ENCODE assay signal across 18 cellular contexts in the genomic region with DNA sequence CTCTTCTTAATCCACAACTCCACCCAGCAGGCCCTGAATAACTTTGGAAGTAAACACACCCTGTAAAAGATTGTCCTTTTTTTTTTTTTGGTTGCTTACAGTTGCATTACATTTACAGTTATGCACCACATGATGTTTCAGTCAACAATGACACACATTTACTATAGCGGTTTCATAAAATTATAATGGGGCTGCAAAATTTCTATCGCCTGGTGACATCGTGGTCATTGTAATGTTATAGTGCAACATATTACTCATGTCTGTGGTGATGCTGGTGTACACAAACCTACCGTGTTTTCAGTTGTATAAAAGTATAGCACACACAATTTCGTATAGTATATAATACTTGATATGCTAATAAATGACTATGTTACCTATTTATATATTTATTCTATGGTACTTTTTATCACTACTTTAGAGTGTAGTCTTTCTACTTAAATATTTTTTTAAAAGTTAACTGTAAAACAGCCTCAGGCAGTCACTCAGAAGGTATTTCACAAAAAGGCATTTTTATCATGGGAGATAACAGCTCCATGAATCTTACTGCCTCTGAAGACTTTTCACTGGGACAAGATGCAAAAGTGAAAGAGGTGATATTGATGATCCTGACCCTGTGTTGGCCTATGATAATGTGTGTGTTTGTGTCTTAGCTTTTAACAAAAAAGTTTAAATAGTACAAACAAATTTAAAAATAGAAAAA.
"Had no signal": no experiment of that assay in that cellular context is flagged by ENCODE, and none has a peak within 500 bp of the region (broad histone marks: within the 10 kb centered on the region; RNA-seq: fewer than 3 reads in every experiment).

No MANE protein-coding gene starts in this region.

- H3K27ac ChIP-seq: coronary artery, gastrocnemius medialis, heart right ventricle, pancreas, psoas muscle, right lobe of liver, tibial artery, upper lobe of right lung, vagina had no signal

- H3K4me3 ChIP-seq: coronary artery, gastrocnemius medialis, heart right ventricle, pancreas, psoas muscle, right lobe of liver, tibial artery, upper lobe of right lung, vagina had no signal

- H3K9me3 ChIP-seq: gastrocnemius medialis, heart right ventricle, pancreas, psoas muscle, right lobe of liver, tibial artery, upper lobe of right lung, vagina had no signal

- DNase-seq: effector CD4-positive, alpha-beta T cell; endodermal cell; gastrocnemius medialis; heart right ventricle; hypothalamus; kidney glomerular epithelial cell; occipital lobe; pancreas; psoas muscle; retina; right lobe of liver; stimulated activated CD4-positive, alpha-beta T cell treated with anti-CD3 and anti-CD28 coated beads, Interleukin-15, amount 100 ng/mL, for 24 hours; stimulated activated CD4-positive, alpha-beta T cell treated with anti-CD3 and anti-CD28 coated beads, Interleukin-1b, Interleukin-23, amount 100 ng/mL, for 48 hours; stimulated activated CD4-positive, alpha-beta T cell treated with anti-CD3 and anti-CD28 coated beads, Interleukin-4, amount 100 ng/mL, for 24 hours; tibial artery; upper lobe of right lung had no signal

- H3K27me3 ChIP-seq: gastrocnemius medialis, heart right ventricle, pancreas, right lobe of liver, tibial artery, upper lobe of right lung, vagina had no signal

- H3K4me1 ChIP-seq: gastrocnemius medialis, heart right ventricle, psoas muscle, right lobe of liver, tibial artery, upper lobe of right lung, vagina had no signal

- H3K36me3 ChIP-seq: gastrocnemius medialis, heart right ventricle, pancreas, right lobe of liver, tibial artery, upper lobe of right lung, vagina had no signal
